20 cellular contexts compared by ENCODE assay signal in the genomic region with DNA sequence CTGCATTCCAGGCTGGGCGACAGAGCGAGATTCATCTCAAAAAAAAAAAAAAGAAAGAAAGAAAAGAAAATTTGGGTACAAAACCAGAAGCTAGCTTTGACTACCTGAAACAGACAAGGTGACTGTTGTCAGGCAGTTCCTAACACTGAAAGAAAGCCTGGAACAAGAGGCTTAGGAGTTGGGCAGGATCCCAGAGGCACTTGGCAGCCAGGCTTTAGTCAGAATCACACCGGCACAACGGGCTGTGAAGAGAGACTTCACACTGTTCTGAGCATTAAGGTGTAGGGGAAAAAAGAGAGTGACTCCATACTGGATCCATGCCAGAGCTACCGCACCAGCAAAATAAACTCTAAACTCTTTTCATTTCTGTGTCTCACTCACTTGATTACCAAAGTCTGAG.
"Had no signal": no experiment of that assay in that cellular context is flagged by ENCODE, and none has a peak within 500 bp of the region (broad histone marks: within the 10 kb centered on the region; RNA-seq: fewer than 3 reads in every experiment).

No MANE protein-coding gene starts in this region.

- H3K9me3 ChIP-seq: breast epithelium had no signal

- H3K36me3 ChIP-seq: breast epithelium had no signal

- H3K27ac ChIP-seq: breast epithelium, dorsolateral prefrontal cortex, hepatocyte, parathyroid adenoma had no signal

- ATAC-seq: activated naive CD8-positive, alpha-beta T cell treated with anti-CD3 and anti-CD28 coated beads, Interleukin-2, amount 50 U/mL, for 24 hours; naive thymus-derived CD8-positive, alpha-beta T cell had no signal

- H3K4me1 ChIP-seq: breast epithelium, parathyroid adenoma had no signal

- H3K27me3 ChIP-seq: breast epithelium, dorsolateral prefrontal cortex, hepatocyte had no signal

- H3K4me3 ChIP-seq: breast epithelium, dorsolateral prefrontal cortex, hepatocyte had no signal

- DNase-seq: activated B cell treated with CpG ODN at 0.5 μM for 24 hours; activated CD4-positive, alpha-beta T cell treated with anti-CD3 and anti-CD28 coated beads, Interleukin-2, amount 50 U/mL, for 1 hour; activated naive CD4-positive, alpha-beta T cell; activated naive CD8-positive, alpha-beta T cell treated with anti-CD3 and anti-CD28 coated beads, Interleukin-2, amount 50 U/mL, for 24 hours; activated T-cell treated with anti-CD3 and anti-CD28 coated beads for 4 hours; aorta; erythroblast; islet precursor cell; mesenchymal stem cell; naive thymus-derived CD8-positive, alpha-beta T cell; retina; stimulated activated CD4-positive, alpha-beta T cell treated with anti-CD3 and anti-CD28 coated beads, Interleukin-15, amount 100 ng/mL, for 24 hours; stimulated activated CD4-positive, alpha-beta T cell treated with anti-CD3 and anti-CD28 coated beads, Interleukin-4, amount 100 ng/mL, for 24 hours; stimulated activated naive CD4-positive, alpha-beta T cell; T-helper 2 cell; trophoblast cell had no signal
